ENCODE assay signal across 8 cellular contexts in genomic region chr11:69442807-69443137, GRCh38. TPM values are rescaled to one million over a fixed set of nuclear protein-coding genes. Genes with fewer than 3 reads are reported as not detected.
DNase-seq lines count a peak whose midpoint lies in the region; ATAC-seq and TF ChIP-seq lines count a peak whose summit lies in the region.

No MANE protein-coding gene starts in this region.

- BruUV-seq in Panc1 (replicated peaks; lab: Mats Ljungman, UMichigan): no TSS peak

- POLR2A ChIA-PET in Panc1 (lab: Charles Lee): interaction anchor here (0.5 kb wide), 1 partner anchor 181 kb away, joined by 7 read pairs; no protein-coding TSS in a partner anchor

- no peaks in the 10 kb centered on the region for H3K27me3 ChIP-seq in BLaER1 treated with 17β-estradiol and CSF1 and Interleukin-3, amounts not matched to agents 10 nM and 100 nM
- H3K27me3 ChIP-seq in Panc1 (ENCODE audit: control insufficient read depth, insufficient read depth, low read length): no peaks in the 10 kb centered on the region

- peaks cover 38% of the 10 kb centered on the region for H3K4me1 Mint-ChIP-seq in CD14-positive monocyte

- H4K20me1 ChIP-seq in BLaER1 treated with 17β-estradiol and CSF1 and Interleukin-3, amounts not matched to agents 10 nM and 100 nM: peaks cover 0 to 2% (median 0%) of the 10 kb centered on the region in 11 experiments; a peak in 1 of 22 replicates

- no peak for DNase-seq in Panc1 (ENCODE audit: low read depth, low spot score)
- peak; percentile 48 for DNase-seq in fibroblast of mammary gland (ENCODE audit: low read depth)
- peak; percentile 19 for DNase-seq in pons (ENCODE audit: low spot score)
- no peak for DNase-seq in glomerular visceral epithelial cell (ENCODE audit: extremely low spot score)
- no peak for DNase-seq in CD14-positive monocyte (ENCODE audit: low spot score)
- DNase-seq in kidney glomerular epithelial cell (lab: John Stamatoyannopoulos, UW): no peak

- H3K9ac ChIP-seq in BLaER1 treated with 17β-estradiol and CSF1 and Interleukin-3, amounts not matched to agents 10 nM and 100 nM: peak overlapping the region in 1 of 11 experiments; percentile 63; a peak in 1 of 22 replicates

- TF ChIP-seq CTCF in Panc1 (IDR thresholded peaks at IDR 0.05) (no peak), fibroblast of mammary gland (conservative IDR thresholded peaks at IDR 0.05; ENCODE audit: control insufficient read depth, insufficient read depth, low read depth, low read length) (no peak), CD14-positive monocyte (IDR thresholded peaks at IDR 0.05) (no peak)

- H3K27ac Mint-ChIP-seq in CD14-positive monocyte: no peak overlapping the region

- H3K36me3 Mint-ChIP-seq in CD14-positive monocyte: peaks cover 0 to 2% of the 10 kb centered on the region in 2 donors

- H3K9me3 Mint-ChIP-seq in CD14-positive monocyte: peaks cover 0 to 2% (median 0%) of the 10 kb centered on the region in 7 donors

- no peaks in the 10 kb centered on the region for H3K36me3 ChIP-seq in BLaER1 treated with 17β-estradiol and CSF1 and Interleukin-3, amounts not matched to agents 10 nM and 100 nM
- H3K36me3 ChIP-seq in Panc1 (ENCODE audit: control insufficient read depth, insufficient read depth, low read length): no peaks in the 10 kb centered on the region

- intact Hi-C loops in Panc1 (cut with micrococcal nuclease; ENCODE audit: unreplicated experiment) (no loop called here), CD14-positive monocyte (cut with micrococcal nuclease) (no loop called here)

- peak; percentile 51 for ATAC-seq in Panc1
- no peak for ATAC-seq in GM21423 (IDR thresholded peaks at IDR 0.05; ENCODE audit: unreplicated experiment)

- H3K27me3 Mint-ChIP-seq in CD14-positive monocyte (ENCODE audit: low read depth in 3 of 3): peaks cover 35 to 64% (median 53%) of the 10 kb centered on the region in 3 donors

- CTCF ChIA-PET in Panc1 (lab: Charles Lee): no interaction called here

- no peak overlapping the region for H3K4me3 ChIP-seq in BLaER1 treated with 17β-estradiol and CSF1 and Interleukin-3, amounts not matched to agents 10 nM and 100 nM
- H3K4me3 ChIP-seq in Panc1 (ENCODE audit: low read depth in 2 of 2, low read length in 2 of 2) (peak overlapping the region; percentile 41 to 44), fibroblast of mammary gland (ENCODE audit: control insufficient read depth, low read depth, low read length) (no peak overlapping the region)

- H3K9me3 ChIP-seq in BLaER1 treated with 17β-estradiol and CSF1 and Interleukin-3, amounts not matched to agents 10 nM and 100 nM (replicated peaks in 1 of 11): no peaks in the 10 kb centered on the region
- H3K9me3 ChIP-seq in Panc1 (ENCODE audit: control insufficient read depth, insufficient read depth, low read depth, low read length): no peaks in the 10 kb centered on the region

- peak overlapping the region in 1 of 2 donors; percentile 83 for H3K4me3 Mint-ChIP-seq in CD14-positive monocyte

- peaks cover 25 to 55% (median 35%) of the 10 kb centered on the region in 10 experiments for H3K4me1 ChIP-seq in BLaER1 treated with 17β-estradiol and CSF1 and Interleukin-3, amounts not matched to agents 10 nM and 100 nM
- H3K4me1 ChIP-seq in Panc1 (ENCODE audit: control insufficient read depth, insufficient read depth, low read length): peaks cover 25% of the 10 kb centered on the region

- peak overlapping the region in 1 of 11 experiments; percentile 20; a peak in 1 of 22 replicates for H3K27ac ChIP-seq in BLaER1 treated with 17β-estradiol and CSF1 and Interleukin-3, amounts not matched to agents 10 nM and 100 nM
- H3K27ac ChIP-seq in Panc1 (ENCODE audit: low read length): peak overlapping the region; percentile 90

- in situ Hi-C loops in Panc1 (cut with HindIII; ENCODE audit: low pct_unique_long_range_greater_than_20kb, low sequenced_read_pairs): no loop called here

- peak overlapping the region; percentile 77 to 93 (median 83) for H3K4me2 ChIP-seq in BLaER1 treated with 17β-estradiol and CSF1 and Interleukin-3, amounts not matched to agents 10 nM and 100 nM

RNA-seq across cellular contexts. Expression of gene LINC01488, which starts 38.7 kb away (rescaled TPM):
- not detected for total RNA-seq in Panc1 (2021; ENCODE audit: unreplicated experiment)
- not detected for polyA plus RNA-seq in Panc1 (2012; ENCODE audit: insufficient read length)
- not detected for polyA plus RNA-seq in CD14-positive monocyte

Comparison
In these comparisons a context has a peak if more than half of its experiments do, and no peak if none do; other contexts are left out.
1. H3K4me3 ChIP-seq: peak in Panc1 (2 of 2); none in BLaER1 treated with 17β-estradiol and CSF1 and Interleukin-3, amounts not matched to agents 10 nM and 100 nM (0 of 10) and fibroblast of mammary gland (single experiment).
2. DNase-seq: peak in fibroblast of mammary gland (single experiment) and pons (single experiment); none in Panc1 (single experiment), glomerular visceral epithelial cell (single experiment), CD14-positive monocyte (single experiment) and kidney glomerular epithelial cell (single experiment).